In the genomic region with DNA sequence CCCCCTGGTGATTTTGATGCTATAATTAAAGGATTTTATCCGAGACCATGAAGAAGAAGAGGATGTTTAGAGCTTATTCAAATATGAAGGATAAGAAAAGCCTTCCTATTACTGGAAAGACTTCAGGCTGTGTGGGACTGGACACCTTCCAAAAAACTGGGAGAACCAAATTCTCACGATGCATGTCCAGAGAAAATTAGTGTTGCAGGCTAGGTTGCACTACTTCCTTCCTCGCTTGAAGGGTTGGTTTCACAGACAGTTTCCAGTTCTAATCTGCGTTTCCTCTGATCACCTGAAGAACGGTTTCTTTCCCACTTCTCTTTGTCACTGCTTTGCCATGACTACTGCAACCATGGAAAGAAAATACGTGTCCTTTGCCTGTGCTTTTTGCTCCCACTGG, we compare ENCODE assay signal across 1 cellular context.
TF ChIP-seq lines count a peak whose summit lies in the region.

No MANE protein-coding gene starts in this region.

TF ChIP-seq in GM23338, 12 proteins besides CTCF, POLR2A, EP300 and RAD21 (continued from another document):
- no peak for TF ChIP-seq EZH2phosphoT487 (IDR thresholded peaks at IDR 0.05; ENCODE audit: unreplicated experiment)
- TF ChIP-seq, protein P1, sequence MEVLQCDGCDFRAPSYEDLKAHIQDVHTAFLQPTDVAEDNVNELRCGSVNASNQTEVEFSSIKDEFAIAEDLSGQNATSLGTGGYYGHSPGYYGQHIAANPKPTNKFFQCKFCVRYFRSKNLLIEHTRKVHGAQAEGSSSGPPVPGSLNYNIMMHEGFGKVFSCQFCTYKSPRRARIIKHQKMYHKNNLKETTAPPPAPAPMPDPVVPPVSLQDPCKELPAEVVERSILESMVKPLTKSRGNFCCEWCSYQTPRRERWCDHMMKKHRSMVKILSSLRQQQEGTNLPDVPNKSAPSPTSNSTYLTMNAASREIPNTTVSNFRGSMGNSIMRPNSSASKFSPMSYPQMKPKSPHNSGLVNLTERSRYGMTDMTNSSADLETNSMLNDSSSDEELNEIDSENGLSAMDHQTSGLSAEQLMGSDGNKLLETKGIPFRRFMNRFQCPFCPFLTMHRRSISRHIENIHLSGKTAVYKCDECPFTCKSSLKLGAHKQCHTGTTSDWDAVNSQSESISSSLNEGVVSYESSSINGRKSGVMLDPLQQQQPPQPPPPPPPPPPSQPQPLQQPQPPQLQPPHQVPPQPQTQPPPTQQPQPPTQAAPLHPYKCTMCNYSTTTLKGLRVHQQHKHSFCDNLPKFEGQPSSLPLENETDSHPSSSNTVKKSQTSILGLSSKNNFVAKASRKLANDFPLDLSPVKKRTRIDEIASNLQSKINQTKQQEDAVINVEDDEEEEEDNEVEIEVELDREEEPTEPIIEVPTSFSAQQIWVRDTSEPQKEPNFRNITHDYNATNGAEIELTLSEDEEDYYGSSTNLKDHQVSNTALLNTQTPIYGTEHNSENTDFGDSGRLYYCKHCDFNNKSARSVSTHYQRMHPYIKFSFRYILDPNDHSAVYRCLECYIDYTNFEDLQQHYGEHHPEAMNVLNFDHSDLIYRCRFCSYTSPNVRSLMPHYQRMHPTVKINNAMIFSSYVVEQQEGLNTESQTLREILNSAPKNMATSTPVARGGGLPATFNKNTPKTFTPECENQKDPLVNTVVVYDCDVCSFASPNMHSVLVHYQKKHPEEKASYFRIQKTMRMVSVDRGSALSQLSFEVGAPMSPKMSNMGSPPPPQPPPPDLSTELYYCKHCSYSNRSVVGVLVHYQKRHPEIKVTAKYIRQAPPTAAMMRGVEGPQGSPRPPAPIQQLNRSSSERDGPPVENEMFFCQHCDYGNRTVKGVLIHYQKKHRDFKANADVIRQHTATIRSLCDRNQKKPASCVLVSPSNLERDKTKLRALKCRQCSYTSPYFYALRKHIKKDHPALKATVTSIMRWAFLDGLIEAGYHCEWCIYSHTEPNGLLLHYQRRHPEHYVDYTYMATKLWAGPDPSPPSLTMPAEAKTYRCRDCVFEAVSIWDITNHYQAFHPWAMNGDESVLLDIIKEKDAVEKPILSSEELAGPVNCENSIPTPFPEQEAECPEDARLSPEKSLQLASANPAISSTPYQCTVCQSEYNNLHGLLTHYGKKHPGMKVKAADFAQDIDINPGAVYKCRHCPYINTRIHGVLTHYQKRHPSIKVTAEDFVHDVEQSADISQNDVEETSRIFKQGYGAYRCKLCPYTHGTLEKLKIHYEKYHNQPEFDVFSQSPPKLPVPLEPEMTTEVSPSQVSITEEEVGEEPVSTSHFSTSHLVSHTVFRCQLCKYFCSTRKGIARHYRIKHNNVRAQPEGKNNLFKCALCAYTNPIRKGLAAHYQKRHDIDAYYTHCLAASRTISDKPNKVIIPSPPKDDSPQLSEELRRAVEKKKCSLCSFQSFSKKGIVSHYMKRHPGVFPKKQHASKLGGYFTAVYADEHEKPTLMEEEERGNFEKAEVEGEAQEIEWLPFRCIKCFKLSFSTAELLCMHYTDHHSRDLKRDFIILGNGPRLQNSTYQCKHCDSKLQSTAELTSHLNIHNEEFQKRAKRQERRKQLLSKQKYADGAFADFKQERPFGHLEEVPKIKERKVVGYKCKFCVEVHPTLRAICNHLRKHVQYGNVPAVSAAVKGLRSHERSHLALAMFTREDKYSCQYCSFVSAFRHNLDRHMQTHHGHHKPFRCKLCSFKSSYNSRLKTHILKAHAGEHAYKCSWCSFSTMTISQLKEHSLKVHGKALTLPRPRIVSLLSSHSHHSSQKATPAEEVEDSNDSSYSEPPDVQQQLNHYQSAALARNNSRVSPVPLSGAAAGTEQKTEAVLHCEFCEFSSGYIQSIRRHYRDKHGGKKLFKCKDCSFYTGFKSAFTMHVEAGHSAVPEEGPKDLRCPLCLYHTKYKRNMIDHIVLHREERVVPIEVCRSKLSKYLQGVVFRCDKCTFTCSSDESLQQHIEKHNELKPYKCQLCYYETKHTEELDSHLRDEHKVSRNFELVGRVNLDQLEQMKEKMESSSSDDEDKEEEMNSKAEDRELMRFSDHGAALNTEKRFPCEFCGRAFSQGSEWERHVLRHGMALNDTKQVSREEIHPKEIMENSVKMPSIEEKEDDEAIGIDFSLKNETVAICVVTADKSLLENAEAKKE (CRISPR knock-in tag; IDR thresholded peaks at IDR 0.05), result no peak
- TF ChIP-seq, protein P2, sequence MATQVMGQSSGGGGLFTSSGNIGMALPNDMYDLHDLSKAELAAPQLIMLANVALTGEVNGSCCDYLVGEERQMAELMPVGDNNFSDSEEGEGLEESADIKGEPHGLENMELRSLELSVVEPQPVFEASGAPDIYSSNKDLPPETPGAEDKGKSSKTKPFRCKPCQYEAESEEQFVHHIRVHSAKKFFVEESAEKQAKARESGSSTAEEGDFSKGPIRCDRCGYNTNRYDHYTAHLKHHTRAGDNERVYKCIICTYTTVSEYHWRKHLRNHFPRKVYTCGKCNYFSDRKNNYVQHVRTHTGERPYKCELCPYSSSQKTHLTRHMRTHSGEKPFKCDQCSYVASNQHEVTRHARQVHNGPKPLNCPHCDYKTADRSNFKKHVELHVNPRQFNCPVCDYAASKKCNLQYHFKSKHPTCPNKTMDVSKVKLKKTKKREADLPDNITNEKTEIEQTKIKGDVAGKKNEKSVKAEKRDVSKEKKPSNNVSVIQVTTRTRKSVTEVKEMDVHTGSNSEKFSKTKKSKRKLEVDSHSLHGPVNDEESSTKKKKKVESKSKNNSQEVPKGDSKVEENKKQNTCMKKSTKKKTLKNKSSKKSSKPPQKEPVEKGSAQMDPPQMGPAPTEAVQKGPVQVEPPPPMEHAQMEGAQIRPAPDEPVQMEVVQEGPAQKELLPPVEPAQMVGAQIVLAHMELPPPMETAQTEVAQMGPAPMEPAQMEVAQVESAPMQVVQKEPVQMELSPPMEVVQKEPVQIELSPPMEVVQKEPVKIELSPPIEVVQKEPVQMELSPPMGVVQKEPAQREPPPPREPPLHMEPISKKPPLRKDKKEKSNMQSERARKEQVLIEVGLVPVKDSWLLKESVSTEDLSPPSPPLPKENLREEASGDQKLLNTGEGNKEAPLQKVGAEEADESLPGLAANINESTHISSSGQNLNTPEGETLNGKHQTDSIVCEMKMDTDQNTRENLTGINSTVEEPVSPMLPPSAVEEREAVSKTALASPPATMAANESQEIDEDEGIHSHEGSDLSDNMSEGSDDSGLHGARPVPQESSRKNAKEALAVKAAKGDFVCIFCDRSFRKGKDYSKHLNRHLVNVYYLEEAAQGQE (IDR thresholded peaks at IDR 0.05; ENCODE audit: unreplicated experiment), result no peak
- TF ChIP-seq POLR2AphosphoS5 (IDR thresholded peaks at IDR 0.05; ENCODE audit: low read depth), result no peak
